In the genomic region with DNA sequence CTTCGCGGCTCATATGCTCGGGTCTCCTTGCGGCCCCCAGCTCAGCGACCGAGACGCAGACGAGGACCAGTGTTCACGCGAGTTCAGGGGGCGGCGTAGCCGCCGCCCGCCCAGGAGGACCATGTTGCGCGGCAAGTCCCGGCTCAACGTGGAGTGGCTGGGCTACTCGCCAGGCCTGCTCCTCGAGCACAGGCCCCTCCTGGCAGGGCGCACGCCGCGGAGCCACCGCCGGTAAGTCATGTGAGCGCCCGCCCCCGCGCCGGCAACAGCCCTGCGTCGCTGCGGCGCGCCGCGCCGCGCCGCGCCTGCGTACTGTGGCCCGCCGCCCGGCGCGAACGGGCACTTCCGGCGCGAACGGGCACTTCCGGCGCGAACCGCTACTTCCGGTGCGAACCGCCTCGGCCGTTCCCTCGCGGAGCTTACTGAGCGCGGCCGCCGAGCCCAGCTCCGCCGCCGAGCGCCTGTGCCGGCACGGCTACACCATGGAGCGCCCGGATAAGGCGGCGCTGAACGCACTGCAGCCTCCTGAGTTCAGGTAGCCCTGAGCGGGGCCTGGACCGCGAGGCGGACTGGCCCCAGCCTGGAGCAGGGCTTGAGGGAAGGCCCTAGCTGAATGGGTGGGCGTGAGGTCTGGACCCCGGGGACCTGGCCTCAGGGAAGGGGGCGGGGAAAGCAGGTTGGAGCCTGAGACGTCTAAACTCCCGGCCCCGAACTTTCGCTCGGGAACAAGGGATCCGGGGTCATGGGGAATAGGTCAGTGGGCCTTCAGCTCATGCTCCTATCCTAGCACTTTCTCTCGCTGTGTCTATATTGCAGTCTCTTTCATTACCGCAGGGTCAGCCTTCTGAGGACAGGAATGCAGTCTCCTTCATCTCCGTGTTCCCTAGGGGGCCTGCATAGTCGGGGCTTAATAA, we compare ENCODE assay signal across 8 cellular contexts. TPM values are rescaled to one million over a fixed set of nuclear protein-coding genes. Genes with fewer than 3 reads are reported as not detected.
DNase-seq lines count a peak whose midpoint lies in the region; ATAC-seq lines count a peak whose summit lies in the region.

A gene with protein sequence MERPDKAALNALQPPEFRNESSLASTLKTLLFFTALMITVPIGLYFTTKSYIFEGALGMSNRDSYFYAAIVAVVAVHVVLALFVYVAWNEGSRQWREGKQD (plus strand): TSS at position 380 of the 914 bp plus-strand sequence. CDS start 103 bp downstream, at position 483.

- H3K36me3 ChIP-seq in CD4-positive, CD25-positive, alpha-beta regulatory T cell (ENCODE audit: control insufficient read depth, insufficient read depth, low read length), result no peaks in the 10 kb centered on the region

- ATAC-seq in CD4-positive, CD25-positive, alpha-beta regulatory T cell (ENCODE audit: low read depth in 2 of 2), result peak; percentile 81 to 82
- ATAC-seq in GM19395 (IDR thresholded peaks at IDR 0.05; ENCODE audit: unreplicated experiment), result peak; percentile 79
- ATAC-seq in HG03558 (IDR thresholded peaks at IDR 0.05; ENCODE audit: extremely low read depth, unreplicated experiment), result peak; percentile 60
- peak; percentile 84 for ATAC-seq in activated CD8-positive, alpha-beta T cell treated with anti-CD3 and anti-CD28 coated beads, Interleukin-2, amount 10 ng/mL, durations not matched to agents 7 days and 5 days

- no peaks in the 10 kb centered on the region for H3K9me3 ChIP-seq in CD4-positive, CD25-positive, alpha-beta regulatory T cell (ENCODE audit: control insufficient read depth in 2 of 2, low read length in 2 of 2)

- DNase-seq in CD4-positive, CD25-positive, alpha-beta regulatory T cell, result peak; percentile 75 to 84 (median 80)
- peak; percentile 84 for DNase-seq in NCI-H774 (lab: John Stamatoyannopoulos, UW)
- peak; percentile 83 for DNase-seq in activated CD8-positive, alpha-beta T cell treated with anti-CD3 and anti-CD28 coated beads, Interleukin-2, amount 10 ng/mL, durations not matched to agents 7 days and 5 days
- DNase-seq in effector CD4-positive, alpha-beta T cell, result peak; percentile 69
- peak; percentile 67 for DNase-seq in medulla oblongata (ENCODE audit: extremely low spot score)
- peak; percentile 61 to 72 (median 66) for DNase-seq in stimulated activated CD4-positive, alpha-beta T cell treated with anti-CD3 and anti-CD28 coated beads, TNF-alpha, amount 100 ng/mL, for 48 hours (ENCODE audit: low read depth in 3 of 3)

- H3K9me3 Mint-ChIP-seq in CD4-positive, CD25-positive, alpha-beta regulatory T cell, result peaks cover 0 to 3% (median 0%) of the 10 kb centered on the region in 7 donors
- no peaks in the 10 kb centered on the region for H3K9me3 Mint-ChIP-seq in activated CD8-positive, alpha-beta T cell treated with anti-CD3 and anti-CD28 coated beads, Interleukin-2, amount 10 ng/mL, durations not matched to agents 7 days and 5 days (ENCODE audit: insufficient read depth)

- POLR2A ChIA-PET in activated CD8-positive, alpha-beta T cell treated with anti-CD3 and anti-CD28 coated beads, Interleukin-2, amount 10 ng/mL, durations not matched to agents 7 days and 5 days (lab: Charles Lee), result interaction anchor here (0.6 to 1.9 kb wide), 3 partner anchors 12 to 500 kb away, joined by 3 to 4 read pairs (median 3); no protein-coding TSS in a partner anchor

- H3K27ac Mint-ChIP-seq in CD4-positive, CD25-positive, alpha-beta regulatory T cell, result peak within 1 kb of the TSS; percentile 93 to 98 (median 96)
- peak within 1 kb of the TSS; percentile 95 for H3K27ac Mint-ChIP-seq in activated CD8-positive, alpha-beta T cell treated with anti-CD3 and anti-CD28 coated beads, Interleukin-2, amount 10 ng/mL, durations not matched to agents 7 days and 5 days

- CTCF ChIA-PET in activated CD8-positive, alpha-beta T cell treated with anti-CD3 and anti-CD28 coated beads, Interleukin-2, amount 10 ng/mL, durations not matched to agents 7 days and 5 days (lab: Charles Lee), result interaction anchor here (1.0 kb wide), 1 partner anchor 37 kb away, joined by 3 read pairs; no protein-coding TSS in a partner anchor

- no peaks in the 10 kb centered on the region for H3K27me3 ChIP-seq in CD4-positive, CD25-positive, alpha-beta regulatory T cell (ENCODE audit: control insufficient read depth, insufficient read depth, low read length)

- H3K4me3 ChIP-seq in CD4-positive, CD25-positive, alpha-beta regulatory T cell (ENCODE audit: low read depth, low read length), result peak within 1 kb of the TSS; percentile 81

- H3K27ac ChIP-seq in CD4-positive, CD25-positive, alpha-beta regulatory T cell (ENCODE audit: insufficient read depth, low read length, poor library complexity, severe bottlenecking), result peak within 1 kb of the TSS; percentile 93

- H3K4me3 Mint-ChIP-seq in CD4-positive, CD25-positive, alpha-beta regulatory T cell, result peak within 1 kb of the TSS; percentile 89 to 97 (median 91)
- H3K4me3 Mint-ChIP-seq in activated CD8-positive, alpha-beta T cell treated with anti-CD3 and anti-CD28 coated beads, Interleukin-2, amount 10 ng/mL, durations not matched to agents 7 days and 5 days, result peak within 1 kb of the TSS; percentile 86

- no peaks in the 10 kb centered on the region for H3K36me3 Mint-ChIP-seq in CD4-positive, CD25-positive, alpha-beta regulatory T cell
- peaks cover 17% of the 10 kb centered on the region for H3K36me3 Mint-ChIP-seq in activated CD8-positive, alpha-beta T cell treated with anti-CD3 and anti-CD28 coated beads, Interleukin-2, amount 10 ng/mL, durations not matched to agents 7 days and 5 days (ENCODE audit: low read depth)

- H3K4me1 Mint-ChIP-seq in CD4-positive, CD25-positive, alpha-beta regulatory T cell, result peaks cover 24 to 71% (median 41%) of the 10 kb centered on the region in 4 donors
- peaks cover 59% of the 10 kb centered on the region for H3K4me1 Mint-ChIP-seq in activated CD8-positive, alpha-beta T cell treated with anti-CD3 and anti-CD28 coated beads, Interleukin-2, amount 10 ng/mL, durations not matched to agents 7 days and 5 days (ENCODE audit: low read depth)

- H3K4me1 ChIP-seq in CD4-positive, CD25-positive, alpha-beta regulatory T cell (ENCODE audit: control insufficient read depth, insufficient read depth, low read length, poor library complexity, severe bottlenecking), result peaks cover 51% of the 10 kb centered on the region

- no peaks in the 10 kb centered on the region for H3K27me3 Mint-ChIP-seq in CD4-positive, CD25-positive, alpha-beta regulatory T cell
- no peaks in the 10 kb centered on the region for H3K27me3 Mint-ChIP-seq in activated CD8-positive, alpha-beta T cell treated with anti-CD3 and anti-CD28 coated beads, Interleukin-2, amount 10 ng/mL, durations not matched to agents 7 days and 5 days (ENCODE audit: low read depth)

RNA-seq across cellular contexts. Expression of the gene that starts here (rescaled TPM):
- 26.0 TPM for total RNA-seq in CD4-positive, CD25-positive, alpha-beta regulatory T cell
- polyA plus RNA-seq in CD4-positive, CD25-positive, alpha-beta regulatory T cell, result 10 to 100 TPM; 31.7 to 43.0 (median 37.9) TPM
- 10 to 100 TPM; 38.4 to 42.7 TPM for total RNA-seq in activated CD8-positive, alpha-beta T cell treated with anti-CD3 and anti-CD28 coated beads, Interleukin-2, amount 10 ng/mL, durations not matched to agents 7 days and 5 days

Comparison
In these comparisons a context has a peak if more than half of its experiments do, and no peak if none do; other contexts are left out.
1. Peak in every context shown above with its lines: DNase-seq, ATAC-seq, H3K4me3 ChIP-seq and H3K27ac ChIP-seq.